Comparison of ENCODE assay signal across 11 cellular contexts in genomic region chrX:85977218-85977617, GRCh38.
DNase-seq lines count a peak whose midpoint lies in the region; ATAC-seq and TF ChIP-seq lines count a peak whose summit lies in the region.
"Had no signal": no experiment of that assay in that cellular context is flagged by ENCODE, and none has a peak within 500 bp of the region (broad histone marks: within the 10 kb centered on the region; RNA-seq: fewer than 3 reads in every experiment).

No MANE protein-coding gene starts in this region.

- ATAC-seq in GM19035 (IDR thresholded peaks at IDR 0.05; ENCODE audit: unreplicated experiment) (peak; percentile 93), GM21825 (IDR thresholded peaks at IDR 0.05; ENCODE audit: unreplicated experiment) (peak; percentile 87), HG03280 (IDR thresholded peaks at IDR 0.05; ENCODE audit: unreplicated experiment) (peak; percentile 62)
- ATAC-seq in stimulated activated memory B cell treated with anti-CD40 and anti-IgM and Interleukin-4, amounts not matched to agents 10 μg/mL and 1 μg/mL and 100 μg/mL, for 72 hours: no peak
- ATAC-seq: pancreas had no signal

- no peak overlapping the region for H3K4me3 ChIP-seq in dorsolateral prefrontal cortex
- H3K4me3 ChIP-seq: pancreas had no signal

- peak overlapping the region; percentile 74 for H3K27ac Mint-ChIP-seq in stimulated activated memory B cell treated with anti-CD40 and anti-IgM and Interleukin-4, amounts not matched to agents 10 μg/mL and 1 μg/mL and 100 μg/mL, for 72 hours

- peaks cover 17% of the 10 kb centered on the region for H3K36me3 Mint-ChIP-seq in stimulated activated memory B cell treated with anti-CD40 and anti-IgM and Interleukin-4, amounts not matched to agents 10 μg/mL and 1 μg/mL and 100 μg/mL, for 72 hours

- intact Hi-C loops in dorsolateral prefrontal cortex (cut with DNase I): no loop called here

- H3K4me3 Mint-ChIP-seq in stimulated activated memory B cell treated with anti-CD40 and anti-IgM and Interleukin-4, amounts not matched to agents 10 μg/mL and 1 μg/mL and 100 μg/mL, for 72 hours: no peak overlapping the region

- no peak overlapping the region for H3K27ac ChIP-seq in dorsolateral prefrontal cortex
- H3K27ac ChIP-seq: brain microvascular endothelial cell, pancreas had no signal

- no peak for TF ChIP-seq CTCF in dorsolateral prefrontal cortex (IDR thresholded peaks at IDR 0.05 in 54 of 56, conservative IDR thresholded peaks at IDR 0.05 in 2 of 56; ENCODE audit: low read depth in 1 of 56, partially characterized antibody in 56 of 56)

- DNase-seq in NCI-H526 treated with DMSO at 0.1 percent for 48 hours (lab: John Stamatoyannopoulos, UW): no peak
- DNase-seq in NCI-H345 (lab: John Stamatoyannopoulos, UW): no peak
- no peak for DNase-seq in dorsolateral prefrontal cortex
- DNase-seq: brain microvascular endothelial cell; NCI-H2227 treated with DMSO at 0.1 percent for 48 hours; pancreas; stimulated activated naive CD4-positive, alpha-beta T cell treated with Interleukin-2 at 50 U/mL for 16 hours had no signal

- H3K9me3 Mint-ChIP-seq in stimulated activated memory B cell treated with anti-CD40 and anti-IgM and Interleukin-4, amounts not matched to agents 10 μg/mL and 1 μg/mL and 100 μg/mL, for 72 hours: no peaks in the 10 kb centered on the region

- peaks cover 0 to 15% (median 0%) of the 10 kb centered on the region in 45 donors for H3K27me3 ChIP-seq in dorsolateral prefrontal cortex
- H3K27me3 ChIP-seq: brain microvascular endothelial cell, pancreas had no signal

- no peaks in the 10 kb centered on the region for H3K27me3 Mint-ChIP-seq in stimulated activated memory B cell treated with anti-CD40 and anti-IgM and Interleukin-4, amounts not matched to agents 10 μg/mL and 1 μg/mL and 100 μg/mL, for 72 hours

- H3K4me1 Mint-ChIP-seq in stimulated activated memory B cell treated with anti-CD40 and anti-IgM and Interleukin-4, amounts not matched to agents 10 μg/mL and 1 μg/mL and 100 μg/mL, for 72 hours: peaks cover 7% of the 10 kb centered on the region
